28 cellular contexts compared by ENCODE assay signal in the genomic region with DNA sequence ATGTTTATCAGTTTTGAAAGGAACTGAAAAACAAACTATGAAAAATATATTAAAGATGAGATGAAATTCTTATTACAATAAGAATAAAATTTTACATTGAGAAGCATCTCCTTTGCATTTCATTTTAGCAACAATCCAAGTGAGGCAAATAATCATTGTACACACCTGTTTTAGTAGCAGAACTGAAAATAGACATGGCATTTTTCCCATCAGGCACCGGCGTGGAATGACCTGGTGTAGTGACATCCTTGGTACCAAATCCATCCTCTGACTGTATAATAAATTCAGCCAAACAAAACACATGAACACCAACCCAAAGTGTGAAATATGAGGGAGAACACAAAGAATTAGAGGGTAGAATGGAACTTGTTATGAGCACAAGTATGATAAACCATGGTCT.
DNase-seq lines count a peak whose midpoint lies in the region; ATAC-seq, FAIRE-seq and TF ChIP-seq lines count a peak whose summit lies in the region.
"Had no signal": no experiment of that assay in that cellular context is flagged by ENCODE, and none has a peak within 500 bp of the region (broad histone marks: within the 10 kb centered on the region; RNA-seq: fewer than 3 reads in every experiment).

No MANE protein-coding gene starts in this region.

- no peaks in the 10 kb centered on the region for H4K20me1 ChIP-seq in GM23248 (ENCODE audit: insufficient read depth)

- DNase-seq in G401 (ENCODE audit: low spot score) = peak; percentile 76
- no peak for DNase-seq in H54 (ENCODE audit: insufficient read length, low spot score)
- peak; percentile 39 for DNase-seq in cerebellum (ENCODE audit: low spot score)
- no peak for DNase-seq in stimulated activated CD8-positive, alpha-beta memory T cell treated with anti-CD3 and anti-CD28 coated beads, Interleukin-4, amount 100 ng/mL, for 48 hours
- no peak for DNase-seq in cortex of kidney (lab: John Stamatoyannopoulos, UW)
- no peak for DNase-seq in NCI-H524 (lab: John Stamatoyannopoulos, UW)
- no peak for DNase-seq in GM23248
- DNase-seq: 8988T; ACHN; BE2C; CD4-positive, alpha-beta memory T cell; CD4-positive, CD25-positive, alpha-beta regulatory T cell; CD8-positive, alpha-beta memory T cell; COR-L47; DMS 273 treated with DMSO at 0.1 percent for 48 hours; DMS153; DMS53; DMS79; DND-41; EL had no signal

- H3K27ac ChIP-seq in GM23248 = no peak overlapping the region
- H3K27ac ChIP-seq: BLaER1 had no signal

- no peaks in the 10 kb centered on the region for H3K9me2 ChIP-seq in GM23248 (ENCODE audit: insufficient read depth)

- H3K4me3 ChIP-seq in GM23248 = no peak overlapping the region
- H3K4me3 ChIP-seq: BLaER1, GM12878 had no signal

- H3K4me1 ChIP-seq in GM23248 (ENCODE audit: insufficient read depth) = 0 out of 2 replicates have a peak, but pooled peaks cover 3% of the 10 kb centered on the region
- H3K4me1 ChIP-seq: BE2C, BLaER1 had no signal

- H3K9me3 Mint-ChIP-seq in activated T-helper 17 cell treated with anti-CD3 and anti-CD28 coated beads, Interleukin-2, amount 50 U/mL, for 72 hours = no peaks in the 10 kb centered on the region
- H3K9me3 Mint-ChIP-seq: CD14-positive monocyte; CD4-positive, alpha-beta memory T cell; CD4-positive, CD25-positive, alpha-beta regulatory T cell; CD8-positive, alpha-beta memory T cell had no signal

- FAIRE-seq in H54 (lab: Jason Lieb, UNC) = peak; percentile 27
- FAIRE-seq: A204.1, G401.6, GM12878, GM12892, GM18507 had no signal

- H3K36me3 ChIP-seq in GM23248 (ENCODE audit: low read depth) = peaks cover 61% of the 10 kb centered on the region

- no peak overlapping the region for H3K9ac ChIP-seq in GM23248
- H3K9ac ChIP-seq: BLaER1 had no signal

- peak overlapping the region; percentile 5 for H3K27ac Mint-ChIP-seq in activated T-helper 17 cell treated with anti-CD3 and anti-CD28 coated beads, Interleukin-2, amount 50 U/mL, for 72 hours
- H3K27ac Mint-ChIP-seq: CD4-positive, CD25-positive, alpha-beta regulatory T cell had no signal

- H3K4me2 ChIP-seq in GM23248 (ENCODE audit: unreplicated experiment) = no peak overlapping the region
- H3K4me2 ChIP-seq: BLaER1 had no signal

- no peak overlapping the region for H2AFZ ChIP-seq in GM23248

- H3F3A ChIP-seq in GM23248 (ENCODE audit: insufficient read depth) = no peaks in the 10 kb centered on the region

- no peaks in the 10 kb centered on the region for H3K27me3 Mint-ChIP-seq in activated T-helper 17 cell treated with anti-CD3 and anti-CD28 coated beads, Interleukin-2, amount 50 U/mL, for 72 hours
- H3K27me3 Mint-ChIP-seq: CD4-positive, alpha-beta memory T cell; CD4-positive, CD25-positive, alpha-beta regulatory T cell; CD8-positive, alpha-beta memory T cell had no signal

- H3K79me2 ChIP-seq in GM23248 (ENCODE audit: insufficient read depth) = peaks cover 68% of the 10 kb centered on the region

- in situ Hi-C loops in G401 (cut with HindIII; ENCODE audit: low sequenced_read_pairs) (no loop called here), GM23248 (cut with MboI) (loop anchor here (25.0 kb wide), 2 partner anchors 231 to 606 kb away; no protein-coding TSS in a partner anchor)

- peaks cover 5% of the 10 kb centered on the region for H3K4me1 Mint-ChIP-seq in activated T-helper 17 cell treated with anti-CD3 and anti-CD28 coated beads, Interleukin-2, amount 50 U/mL, for 72 hours
- H3K4me1 Mint-ChIP-seq: CD14-positive monocyte; CD8-positive, alpha-beta memory T cell had no signal

- TF ChIP-seq POLR2A in H54 (IDR thresholded peaks at IDR 0.05; ENCODE audit: low read depth, low read length) = no peak

- ATAC-seq in activated T-helper 17 cell treated with anti-CD3 and anti-CD28 coated beads, Interleukin-2, amount 50 U/mL, for 72 hours (replicated peaks) = no peak
- ATAC-seq: GM12878 had no signal

- WGBS in GM23248 (ENCODE audit: low coverage in 1 of 2, low lambda C conversion rate in 2 of 2, missing lambda C conversion rate in 2 of 2), 2 experiments = 98 to 100% methylated on average over 2 of the region's 2 CpGs

- peaks cover 89% of the 10 kb centered on the region for H3K36me3 Mint-ChIP-seq in activated T-helper 17 cell treated with anti-CD3 and anti-CD28 coated beads, Interleukin-2, amount 50 U/mL, for 72 hours (ENCODE audit: low read depth)

- no peaks in the 10 kb centered on the region for H3K27me3 ChIP-seq in GM23248 (replicated peaks; ENCODE audit: insufficient read depth)
- H3K27me3 ChIP-seq: BE2C, BLaER1 had no signal

- no peak overlapping the region for H3K4me3 Mint-ChIP-seq in activated T-helper 17 cell treated with anti-CD3 and anti-CD28 coated beads, Interleukin-2, amount 50 U/mL, for 72 hours
- H3K4me3 Mint-ChIP-seq: CD14-positive monocyte; CD4-positive, alpha-beta memory T cell; CD4-positive, CD25-positive, alpha-beta regulatory T cell; CD8-positive, alpha-beta memory T cell had no signal

- H3K9me3 ChIP-seq in GM23248 (ENCODE audit: low read depth) = no peaks in the 10 kb centered on the region
- H3K9me3 ChIP-seq: BE2C, BLaER1 had no signal

Comparison
In these comparisons a context has a peak if more than half of its experiments do, and no peak if none do; other contexts are left out.
1. DNase-seq: peak in G401 (single experiment) and cerebellum (single experiment); none in H54 (single experiment), stimulated activated CD8-positive, alpha-beta memory T cell treated with anti-CD3 and anti-CD28 coated beads, Interleukin-4, amount 100 ng/mL, for 48 hours (single experiment), cortex of kidney (single experiment), NCI-H524 (0 of 2) and GM23248 (single experiment).